1 cellular context compared by ENCODE assay signal in genomic region chr10:86083206-86083605, GRCh38.
TF ChIP-seq lines count a peak whose summit lies in the region.

No MANE protein-coding gene starts in this region.

TF ChIP-seq in GM12878, 131 proteins besides CTCF, POLR2A, EP300 and RAD21:
- TF ChIP-seq HCFC1 (IDR thresholded peaks at IDR 0.05; ENCODE audit: low read length), result no peak
- no peak for TF ChIP-seq BACH1 (IDR thresholded peaks at IDR 0.05; ENCODE audit: borderline replicate concordance)
- TF ChIP-seq FOXK2 (IDR thresholded peaks at IDR 0.05), result no peak
- TF ChIP-seq RELB (IDR thresholded peaks at IDR 0.05; ENCODE audit: low read depth), result no peak
- no peak for TF ChIP-seq E2F8 (IDR thresholded peaks at IDR 0.05; ENCODE audit: low read depth, partially characterized antibody)
- no peak for TF ChIP-seq CUX1 (IDR thresholded peaks at IDR 0.05; ENCODE audit: insufficient replicate concordance, low read depth, low read length)
- TF ChIP-seq BCL3 (IDR thresholded peaks at IDR 0.05; ENCODE audit: borderline replicate concordance, insufficient read depth, low read depth, low read length, poor library complexity, severe bottlenecking), result peak; percentile 62
- TF ChIP-seq ESRRA (IDR thresholded peaks at IDR 0.05; ENCODE audit: low read length), result no peak
- TF ChIP-seq RBBP5 (conservative IDR thresholded peaks at IDR 0.05), result no peak
